ENCODE assay signal across 8 cellular contexts in the genomic region with DNA sequence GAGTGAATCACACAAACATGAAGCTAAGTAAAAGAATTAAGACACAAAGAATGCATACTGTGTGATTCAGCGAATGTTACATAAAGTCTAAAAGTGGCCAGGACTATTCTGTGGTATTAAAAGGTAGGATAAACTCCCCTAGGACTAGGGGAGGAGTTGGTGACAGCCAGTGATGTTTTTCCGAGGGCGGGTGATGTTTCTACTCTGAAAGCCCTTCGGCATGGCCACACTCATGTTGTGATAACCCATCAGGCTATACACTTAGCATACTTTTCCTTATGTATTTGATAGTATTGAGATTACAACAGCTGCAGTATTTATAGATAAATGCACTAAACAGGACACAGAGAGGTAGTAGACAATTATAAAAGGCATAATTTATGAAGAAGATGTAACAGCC. TPM values are rescaled to one million over a fixed set of nuclear protein-coding genes. Genes with fewer than 3 reads are reported as not detected.
"Had no signal": no experiment of that assay in that cellular context is flagged by ENCODE, and none has a peak within 500 bp of the region (broad histone marks: within the 10 kb centered on the region; RNA-seq: fewer than 3 reads in every experiment).

No MANE protein-coding gene starts in this region.

- H3K4me1 ChIP-seq: HAP-1 had no signal

- ATAC-seq: HCT116 had no signal

- H3K4me3 ChIP-seq: GM23248, HAP-1 had no signal

- H3K27ac ChIP-seq: GM23248 had no signal

- H3K9me3 ChIP-seq: HAP-1 had no signal

- H3K36me3 ChIP-seq: HAP-1 had no signal

- DNase-seq: GM23248, GOT3, H7, KBM-7 had no signal

RNA-seq across cellular contexts. Expression of a gene that starts 15.8 kb away (rescaled TPM):
- total RNA-seq: GM23248, HT-29 had no signal

RNA-seq across cellular contexts. Expression of a gene that starts 54.0 kb away (rescaled TPM):
- total RNA-seq: GM23248, H4, H7, HT-29 had no signal
